ENCODE assay signal across 1 cellular context in the genomic region with DNA sequence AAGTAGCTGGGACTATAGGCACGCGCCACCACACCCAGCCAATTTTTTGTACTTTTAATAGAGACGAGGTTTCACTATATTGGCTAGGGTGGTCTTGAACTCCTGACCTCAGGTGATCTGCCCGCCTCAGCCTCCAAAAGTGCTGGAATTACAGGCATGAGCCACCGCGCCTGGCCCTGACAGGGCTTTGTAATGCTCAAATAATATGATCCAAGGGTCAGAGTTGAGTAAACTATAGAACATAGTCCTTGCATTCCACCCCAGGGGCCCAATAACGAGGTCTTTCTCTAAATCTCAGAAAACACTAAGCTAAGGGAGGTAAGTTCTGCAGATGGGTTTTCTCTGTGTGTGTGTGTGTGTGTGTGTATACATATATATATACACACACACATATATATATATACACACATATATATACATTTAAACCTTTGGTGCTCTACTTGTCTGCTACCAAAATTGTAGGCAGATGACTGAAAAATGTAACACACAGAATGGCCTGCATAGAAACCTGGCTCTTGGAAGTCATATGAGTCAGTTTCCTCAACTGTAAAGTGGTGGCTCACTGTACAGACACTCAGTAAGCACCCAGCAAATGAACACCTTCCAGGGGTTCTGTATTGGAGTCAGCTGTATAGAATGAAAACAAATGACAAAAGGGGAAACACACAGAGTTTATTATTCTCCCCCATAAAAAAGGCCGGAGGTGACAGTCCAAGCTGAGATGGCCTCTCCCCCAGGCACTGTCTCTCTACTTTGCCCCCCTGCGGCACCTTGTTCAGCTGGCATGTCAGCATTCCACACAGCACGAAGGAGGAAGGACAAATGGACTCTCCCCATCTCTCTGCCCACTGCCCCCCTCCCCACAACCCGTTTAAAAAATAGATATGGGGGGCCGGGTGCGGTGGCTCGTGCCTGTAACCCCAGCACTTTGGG.
TF ChIP-seq lines count a peak whose summit lies in the region.

No MANE protein-coding gene starts in this region.

TF ChIP-seq in HepG2, 621 proteins besides CTCF, POLR2A, EP300 and RAD21 (continued from another document and continues in another):
- TF ChIP-seq, protein P1, sequence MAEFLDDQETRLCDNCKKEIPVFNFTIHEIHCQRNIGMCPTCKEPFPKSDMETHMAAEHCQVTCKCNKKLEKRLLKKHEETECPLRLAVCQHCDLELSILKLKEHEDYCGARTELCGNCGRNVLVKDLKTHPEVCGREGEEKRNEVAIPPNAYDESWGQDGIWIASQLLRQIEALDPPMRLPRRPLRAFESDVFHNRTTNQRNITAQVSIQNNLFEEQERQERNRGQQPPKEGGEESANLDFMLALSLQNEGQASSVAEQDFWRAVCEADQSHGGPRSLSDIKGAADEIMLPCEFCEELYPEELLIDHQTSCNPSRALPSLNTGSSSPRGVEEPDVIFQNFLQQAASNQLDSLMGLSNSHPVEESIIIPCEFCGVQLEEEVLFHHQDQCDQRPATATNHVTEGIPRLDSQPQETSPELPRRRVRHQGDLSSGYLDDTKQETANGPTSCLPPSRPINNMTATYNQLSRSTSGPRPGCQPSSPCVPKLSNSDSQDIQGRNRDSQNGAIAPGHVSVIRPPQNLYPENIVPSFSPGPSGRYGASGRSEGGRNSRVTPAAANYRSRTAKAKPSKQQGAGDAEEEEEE (CRISPR knock-in tag; IDR thresholded peaks at IDR 0.05; ENCODE audit: borderline replicate concordance): no peak
- TF ChIP-seq STAT5B (CRISPR knock-in tag; IDR thresholded peaks at IDR 0.05) (no peak), TOE1 (CRISPR knock-in tag; IDR thresholded peaks at IDR 0.05) (no peak), KLF15 (CRISPR knock-in tag; IDR thresholded peaks at IDR 0.05; ENCODE audit: borderline replicate concordance) (no peak), PTBP1 (IDR thresholded peaks at IDR 0.05; ENCODE audit: low read depth, low read length, poor library complexity, severe bottlenecking) (no peak), ASH2L (IDR thresholded peaks at IDR 0.05; ENCODE audit: insufficient read length, low read depth, low read length) (peak; percentile 69), TOPORS (CRISPR knock-in tag; IDR thresholded peaks at IDR 0.05) (no peak), PHF8 (CRISPR knock-in tag; IDR thresholded peaks at IDR 0.05) (no peak), CENPX (CRISPR knock-in tag; IDR thresholded peaks at IDR 0.05) (no peak), FOXJ3 (CRISPR knock-in tag; IDR thresholded peaks at IDR 0.05; ENCODE audit: borderline replicate concordance) (peak; percentile 22; the same call in 1 of the 2 replicates), ZNF224 (CRISPR knock-in tag; IDR thresholded peaks at IDR 0.05) (no peak), ZSCAN21 (CRISPR knock-in tag; IDR thresholded peaks at IDR 0.05; ENCODE audit: borderline replicate concordance) (no peak), NRL (CRISPR knock-in tag; IDR thresholded peaks at IDR 0.05; ENCODE audit: borderline replicate concordance) (no peak), POLR2AphosphoS2 (IDR thresholded peaks at IDR 0.05; ENCODE audit: low read depth, low read length) (no peak), FOSL2 (CRISPR knock-in tag; IDR thresholded peaks at IDR 0.05) (peak; percentile 44; the same call in 1 of the 2 replicates), SOX6 (IDR thresholded peaks at IDR 0.05) (no peak), SOX6 (CRISPR knock-in tag; IDR thresholded peaks at IDR 0.05) (peak; percentile 93)
- TF ChIP-seq, protein P2, sequence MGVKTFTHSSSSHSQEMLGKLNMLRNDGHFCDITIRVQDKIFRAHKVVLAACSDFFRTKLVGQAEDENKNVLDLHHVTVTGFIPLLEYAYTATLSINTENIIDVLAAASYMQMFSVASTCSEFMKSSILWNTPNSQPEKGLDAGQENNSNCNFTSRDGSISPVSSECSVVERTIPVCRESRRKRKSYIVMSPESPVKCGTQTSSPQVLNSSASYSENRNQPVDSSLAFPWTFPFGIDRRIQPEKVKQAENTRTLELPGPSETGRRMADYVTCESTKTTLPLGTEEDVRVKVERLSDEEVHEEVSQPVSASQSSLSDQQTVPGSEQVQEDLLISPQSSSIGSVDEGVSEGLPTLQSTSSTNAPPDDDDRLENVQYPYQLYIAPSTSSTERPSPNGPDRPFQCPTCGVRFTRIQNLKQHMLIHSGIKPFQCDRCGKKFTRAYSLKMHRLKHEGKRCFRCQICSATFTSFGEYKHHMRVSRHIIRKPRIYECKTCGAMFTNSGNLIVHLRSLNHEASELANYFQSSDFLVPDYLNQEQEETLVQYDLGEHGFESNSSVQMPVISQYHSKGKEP (CRISPR knock-in tag; IDR thresholded peaks at IDR 0.05): no peak
- TF ChIP-seq, protein P3, sequence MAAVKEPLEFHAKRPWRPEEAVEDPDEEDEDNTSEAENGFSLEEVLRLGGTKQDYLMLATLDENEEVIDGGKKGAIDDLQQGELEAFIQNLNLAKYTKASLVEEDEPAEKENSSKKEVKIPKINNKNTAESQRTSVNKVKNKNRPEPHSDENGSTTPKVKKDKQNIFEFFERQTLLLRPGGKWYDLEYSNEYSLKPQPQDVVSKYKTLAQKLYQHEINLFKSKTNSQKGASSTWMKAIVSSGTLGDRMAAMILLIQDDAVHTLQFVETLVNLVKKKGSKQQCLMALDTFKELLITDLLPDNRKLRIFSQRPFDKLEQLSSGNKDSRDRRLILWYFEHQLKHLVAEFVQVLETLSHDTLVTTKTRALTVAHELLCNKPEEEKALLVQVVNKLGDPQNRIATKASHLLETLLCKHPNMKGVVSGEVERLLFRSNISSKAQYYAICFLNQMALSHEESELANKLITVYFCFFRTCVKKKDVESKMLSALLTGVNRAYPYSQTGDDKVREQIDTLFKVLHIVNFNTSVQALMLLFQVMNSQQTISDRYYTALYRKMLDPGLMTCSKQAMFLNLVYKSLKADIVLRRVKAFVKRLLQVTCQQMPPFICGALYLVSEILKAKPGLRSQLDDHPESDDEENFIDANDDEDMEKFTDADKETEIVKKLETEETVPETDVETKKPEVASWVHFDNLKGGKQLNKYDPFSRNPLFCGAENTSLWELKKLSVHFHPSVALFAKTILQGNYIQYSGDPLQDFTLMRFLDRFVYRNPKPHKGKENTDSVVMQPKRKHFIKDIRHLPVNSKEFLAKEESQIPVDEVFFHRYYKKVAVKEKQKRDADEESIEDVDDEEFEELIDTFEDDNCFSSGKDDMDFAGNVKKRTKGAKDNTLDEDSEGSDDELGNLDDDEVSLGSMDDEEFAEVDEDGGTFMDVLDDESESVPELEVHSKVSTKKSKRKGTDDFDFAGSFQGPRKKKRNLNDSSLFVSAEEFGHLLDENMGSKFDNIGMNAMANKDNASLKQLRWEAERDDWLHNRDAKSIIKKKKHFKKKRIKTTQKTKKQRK (IDR thresholded peaks at IDR 0.05; ENCODE audit: low read length): no peak
- TF ChIP-seq, protein P4, sequence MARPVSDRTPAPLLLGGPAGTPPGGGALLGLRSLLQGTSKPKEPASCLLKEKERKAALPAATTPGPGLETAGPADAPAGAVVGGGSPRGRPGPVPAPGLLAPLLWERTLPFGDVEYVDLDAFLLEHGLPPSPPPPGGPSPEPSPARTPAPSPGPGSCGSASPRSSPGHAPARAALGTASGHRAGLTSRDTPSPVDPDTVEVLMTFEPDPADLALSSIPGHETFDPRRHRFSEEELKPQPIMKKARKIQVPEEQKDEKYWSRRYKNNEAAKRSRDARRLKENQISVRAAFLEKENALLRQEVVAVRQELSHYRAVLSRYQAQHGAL (CRISPR knock-in tag; IDR thresholded peaks at IDR 0.05; ENCODE audit: not compliant biosample characterization): no peak
- TF ChIP-seq, protein P5, sequence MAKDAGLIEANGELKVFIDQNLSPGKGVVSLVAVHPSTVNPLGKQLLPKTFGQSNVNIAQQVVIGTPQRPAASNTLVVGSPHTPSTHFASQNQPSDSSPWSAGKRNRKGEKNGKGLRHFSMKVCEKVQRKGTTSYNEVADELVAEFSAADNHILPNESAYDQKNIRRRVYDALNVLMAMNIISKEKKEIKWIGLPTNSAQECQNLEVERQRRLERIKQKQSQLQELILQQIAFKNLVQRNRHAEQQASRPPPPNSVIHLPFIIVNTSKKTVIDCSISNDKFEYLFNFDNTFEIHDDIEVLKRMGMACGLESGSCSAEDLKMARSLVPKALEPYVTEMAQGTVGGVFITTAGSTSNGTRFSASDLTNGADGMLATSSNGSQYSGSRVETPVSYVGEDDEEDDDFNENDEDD (CRISPR knock-in tag; IDR thresholded peaks at IDR 0.05; ENCODE audit: borderline replicate concordance): peak; percentile 36; the same call in 1 of the 2 replicates
- TF ChIP-seq, protein P6, sequence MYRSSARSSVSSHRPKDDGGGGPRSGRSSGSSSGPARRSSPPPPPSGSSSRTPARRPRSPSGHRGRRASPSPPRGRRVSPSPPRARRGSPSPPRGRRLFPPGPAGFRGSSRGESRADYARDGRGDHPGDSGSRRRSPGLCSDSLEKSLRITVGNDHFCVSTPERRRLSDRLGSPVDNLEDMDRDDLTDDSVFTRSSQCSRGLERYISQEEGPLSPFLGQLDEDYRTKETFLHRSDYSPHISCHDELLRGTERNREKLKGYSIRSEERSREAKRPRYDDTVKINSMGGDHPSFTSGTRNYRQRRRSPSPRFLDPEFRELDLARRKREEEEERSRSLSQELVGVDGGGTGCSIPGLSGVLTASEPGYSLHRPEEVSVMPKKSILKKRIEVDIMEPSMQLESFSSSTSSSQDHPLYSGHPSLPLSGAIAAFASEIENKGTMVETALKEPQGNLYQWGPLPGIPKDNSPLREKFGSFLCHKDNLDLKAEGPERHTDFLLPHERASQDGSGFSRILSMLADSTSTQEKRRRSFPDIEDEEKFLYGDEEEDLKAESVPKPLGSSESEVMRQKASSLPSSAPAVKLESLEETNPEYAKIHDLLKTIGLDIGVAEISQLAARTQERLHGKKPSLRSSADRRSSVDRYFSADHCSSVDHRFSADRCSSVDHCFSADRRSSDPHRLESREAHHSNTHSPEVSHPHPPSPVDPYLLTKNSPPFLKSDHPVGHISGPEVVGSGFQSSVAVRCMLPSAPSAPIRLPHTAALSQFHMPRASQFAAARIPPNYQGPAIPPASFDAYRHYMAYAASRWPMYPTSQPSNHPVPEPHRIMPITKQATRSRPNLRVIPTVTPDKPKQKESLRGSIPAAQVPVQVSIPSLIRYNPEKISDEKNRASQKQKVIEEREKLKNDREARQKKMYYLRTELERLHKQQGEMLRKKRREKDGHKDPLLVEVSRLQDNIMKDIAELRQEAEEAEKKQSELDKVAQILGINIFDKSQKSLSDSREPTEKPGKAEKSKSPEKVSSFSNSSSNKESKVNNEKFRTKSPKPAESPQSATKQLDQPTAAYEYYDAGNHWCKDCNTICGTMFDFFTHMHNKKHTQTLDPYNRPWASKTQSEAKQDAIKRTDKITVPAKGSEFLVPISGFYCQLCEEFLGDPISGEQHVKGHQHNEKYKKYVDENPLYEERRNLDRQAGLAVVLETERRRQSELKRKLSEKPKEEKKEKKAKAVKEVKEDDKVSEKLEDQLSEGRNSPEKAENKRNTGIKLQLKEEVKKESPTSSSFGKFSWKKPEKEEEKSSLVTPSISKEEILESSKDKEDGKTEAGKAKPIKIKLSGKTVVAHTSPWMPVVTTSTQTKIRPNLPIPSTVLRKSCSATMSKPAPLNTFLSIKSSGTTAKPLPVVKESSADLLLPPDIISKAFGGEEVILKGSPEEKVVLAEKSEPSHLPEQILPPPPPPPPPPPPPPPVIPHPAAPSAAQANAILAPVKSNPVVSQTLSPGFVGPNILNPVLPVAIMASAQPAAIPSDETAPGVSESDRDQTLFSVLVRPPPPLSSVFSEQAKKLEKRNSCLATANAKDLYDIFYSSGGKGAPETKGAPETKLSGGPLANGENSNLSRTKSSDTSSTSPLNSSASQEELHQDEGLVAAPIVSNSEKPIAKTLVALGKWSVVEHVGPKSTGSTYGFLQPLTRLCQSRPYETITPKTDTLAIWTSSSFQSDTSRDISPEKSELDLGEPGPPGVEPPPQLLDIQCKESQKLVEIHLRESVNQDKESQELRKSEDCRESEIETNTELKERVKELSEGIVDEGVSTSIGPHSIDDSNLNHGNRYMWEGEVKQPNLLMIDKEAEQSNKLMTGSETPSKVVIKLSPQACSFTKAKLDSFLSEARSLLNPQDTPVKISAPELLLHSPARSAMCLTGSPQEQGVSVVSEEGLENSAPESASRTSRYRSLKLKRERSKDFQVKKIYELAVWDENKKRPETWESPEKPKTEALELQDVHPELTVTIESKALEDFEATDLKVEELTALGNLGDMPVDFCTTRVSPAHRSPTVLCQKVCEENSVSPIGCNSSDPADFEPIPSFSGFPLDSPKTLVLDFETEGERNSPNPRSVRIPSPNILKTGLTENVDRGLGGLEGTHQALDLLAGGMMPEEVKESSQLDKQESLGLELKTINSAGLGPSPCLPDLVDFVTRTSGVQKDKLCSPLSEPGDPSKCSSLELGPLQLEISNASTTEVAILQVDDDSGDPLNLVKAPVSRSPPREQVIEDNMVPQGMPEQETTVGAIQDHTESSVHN (CRISPR knock-in tag; IDR thresholded peaks at IDR 0.05): no peak
- TF ChIP-seq, protein P7, sequence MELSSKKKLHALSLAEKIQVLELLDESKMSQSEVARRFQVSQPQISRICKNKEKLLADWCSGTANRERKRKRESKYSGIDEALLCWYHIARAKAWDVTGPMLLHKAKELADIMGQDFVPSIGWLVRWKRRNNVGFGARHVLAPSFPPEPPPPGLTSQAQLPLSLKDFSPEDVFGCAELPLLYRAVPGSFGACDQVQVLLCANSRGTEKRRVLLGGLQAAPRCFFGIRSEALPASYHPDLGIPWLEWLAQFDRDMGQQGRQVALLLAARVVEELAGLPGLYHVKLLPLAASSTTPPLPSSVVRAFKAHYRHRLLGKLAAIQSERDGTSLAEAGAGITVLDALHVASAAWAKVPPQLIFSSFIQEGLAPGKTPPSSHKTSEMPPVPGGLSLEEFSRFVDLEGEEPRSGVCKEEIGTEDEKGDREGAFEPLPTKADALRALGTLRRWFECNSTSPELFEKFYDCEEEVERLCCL (CRISPR knock-in tag; IDR thresholded peaks at IDR 0.05; ENCODE audit: borderline replicate concordance): no peak
- TF ChIP-seq, protein P8, sequence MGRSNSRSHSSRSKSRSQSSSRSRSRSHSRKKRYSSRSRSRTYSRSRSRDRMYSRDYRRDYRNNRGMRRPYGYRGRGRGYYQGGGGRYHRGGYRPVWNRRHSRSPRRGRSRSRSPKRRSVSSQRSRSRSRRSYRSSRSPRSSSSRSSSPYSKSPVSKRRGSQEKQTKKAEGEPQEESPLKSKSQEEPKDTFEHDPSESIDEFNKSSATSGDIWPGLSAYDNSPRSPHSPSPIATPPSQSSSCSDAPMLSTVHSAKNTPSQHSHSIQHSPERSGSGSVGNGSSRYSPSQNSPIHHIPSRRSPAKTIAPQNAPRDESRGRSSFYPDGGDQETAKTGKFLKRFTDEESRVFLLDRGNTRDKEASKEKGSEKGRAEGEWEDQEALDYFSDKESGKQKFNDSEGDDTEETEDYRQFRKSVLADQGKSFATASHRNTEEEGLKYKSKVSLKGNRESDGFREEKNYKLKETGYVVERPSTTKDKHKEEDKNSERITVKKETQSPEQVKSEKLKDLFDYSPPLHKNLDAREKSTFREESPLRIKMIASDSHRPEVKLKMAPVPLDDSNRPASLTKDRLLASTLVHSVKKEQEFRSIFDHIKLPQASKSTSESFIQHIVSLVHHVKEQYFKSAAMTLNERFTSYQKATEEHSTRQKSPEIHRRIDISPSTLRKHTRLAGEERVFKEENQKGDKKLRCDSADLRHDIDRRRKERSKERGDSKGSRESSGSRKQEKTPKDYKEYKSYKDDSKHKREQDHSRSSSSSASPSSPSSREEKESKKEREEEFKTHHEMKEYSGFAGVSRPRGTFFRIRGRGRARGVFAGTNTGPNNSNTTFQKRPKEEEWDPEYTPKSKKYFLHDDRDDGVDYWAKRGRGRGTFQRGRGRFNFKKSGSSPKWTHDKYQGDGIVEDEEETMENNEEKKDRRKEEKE (IDR thresholded peaks at IDR 0.05): no peak
- TF ChIP-seq, protein P9, sequence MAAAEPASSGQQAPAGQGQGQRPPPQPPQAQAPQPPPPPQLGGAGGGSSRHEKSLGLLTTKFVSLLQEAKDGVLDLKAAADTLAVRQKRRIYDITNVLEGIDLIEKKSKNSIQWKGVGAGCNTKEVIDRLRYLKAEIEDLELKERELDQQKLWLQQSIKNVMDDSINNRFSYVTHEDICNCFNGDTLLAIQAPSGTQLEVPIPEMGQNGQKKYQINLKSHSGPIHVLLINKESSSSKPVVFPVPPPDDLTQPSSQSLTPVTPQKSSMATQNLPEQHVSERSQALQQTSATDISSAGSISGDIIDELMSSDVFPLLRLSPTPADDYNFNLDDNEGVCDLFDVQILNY (CRISPR knock-in tag; conservative IDR thresholded peaks at IDR 0.05): no peak
- TF ChIP-seq, protein P10, sequence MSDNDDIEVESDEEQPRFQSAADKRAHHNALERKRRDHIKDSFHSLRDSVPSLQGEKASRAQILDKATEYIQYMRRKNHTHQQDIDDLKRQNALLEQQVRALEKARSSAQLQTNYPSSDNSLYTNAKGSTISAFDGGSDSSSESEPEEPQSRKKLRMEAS (IDR thresholded peaks at IDR 0.05): no peak
